ENCODE assay signal across 22 cellular contexts in the genomic region with DNA sequence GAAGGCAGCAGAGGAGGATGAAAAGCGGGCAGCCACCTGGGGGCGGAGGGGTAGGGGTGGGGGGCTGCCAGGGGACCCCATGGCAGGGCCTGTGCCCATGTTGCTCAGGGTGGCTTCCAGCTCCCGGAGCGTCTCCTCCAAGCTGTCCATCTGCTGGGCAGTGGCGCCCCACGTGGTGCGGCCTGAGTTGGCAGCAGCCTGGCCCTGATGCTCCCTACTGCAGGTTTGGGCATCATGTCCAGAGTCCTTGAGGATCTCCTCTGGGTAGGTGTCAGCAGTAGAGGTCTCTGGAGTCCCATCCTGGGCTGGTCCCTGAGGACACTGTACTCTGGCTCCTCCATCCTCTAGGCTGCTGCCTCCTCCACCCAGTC.
DNase-seq lines count a peak whose midpoint lies in the region; ATAC-seq, FAIRE-seq and TF ChIP-seq lines count a peak whose summit lies in the region.
"Had no signal": no experiment of that assay in that cellular context is flagged by ENCODE, and none has a peak within 500 bp of the region (broad histone marks: within the 10 kb centered on the region; RNA-seq: fewer than 3 reads in every experiment).

No MANE protein-coding gene starts in this region.

- H3K36me3 ChIP-seq in HepG2 (replicated peaks in 1 of 2; ENCODE audit: control insufficient read depth in 1 of 2, insufficient read depth in 2 of 2, low read length in 2 of 2) = no peaks in the 10 kb centered on the region
- no peaks in the 10 kb centered on the region for H3K36me3 ChIP-seq in right lobe of liver
- H3K36me3 ChIP-seq in naive thymus-derived CD4-positive, alpha-beta T cell (ENCODE audit: control insufficient read depth in 2 of 3, insufficient read depth in 3 of 3, low read length in 3 of 3) = no peaks in the 10 kb centered on the region
- H3K36me3 ChIP-seq: Peyer's patch had no signal

- no peak for DNase-seq in HepG2 (ENCODE audit: low spot score)
- DNase-seq in right lobe of liver = no peak
- peak; percentile 43 for DNase-seq in WTC11 (ENCODE audit: low spot score)
- no peak for DNase-seq in naive thymus-derived CD4-positive, alpha-beta T cell
- DNase-seq in kidney glomerular epithelial cell (lab: John Stamatoyannopoulos, UW) = no peak
- DNase-seq in nucleus accumbens (lab: John Stamatoyannopoulos, UW) = no peak
- DNase-seq in HCEC 1CT = no peak
- DNase-seq: 8988T; AML-193; CD8-positive, alpha-beta T cell; DND-41; GM23248; NCI-H1105; NCI-H146; NCI-H2029; NCI-H510A treated with DMSO at 0.1 percent for 48 hours; NCI-H748 treated with DMSO at 0.1 percent for 48 hours; SK-N-SH had no signal

- H3K27ac Mint-ChIP-seq in WTC11 = no peak overlapping the region
- no peak overlapping the region for H3K27ac Mint-ChIP-seq in naive thymus-derived CD4-positive, alpha-beta T cell
- H3K27ac Mint-ChIP-seq: CD8-positive, alpha-beta T cell had no signal

- TF ChIP-seq POLR2A in HepG2 (IDR thresholded peaks at IDR 0.05; ENCODE audit: insufficient read depth in 1 of 2, low read depth in 2 of 2, low read length in 2 of 2) (no peak), right lobe of liver (IDR thresholded peaks at IDR 0.05) (no peak)

- WGBS in HepG2 (ENCODE audit: low lambda C conversion rate) = 68% methylated on average over 2 of the region's 7 CpGs
- WGBS in right lobe of liver (ENCODE audit: insufficient coverage, low coverage, low lambda C conversion rate, missing lambda C conversion rate) = no CpG with 5 or more reads among the region's 7 CpGs

- no peaks in the 10 kb centered on the region for H3K9me3 Mint-ChIP-seq in WTC11
- H3K9me3 Mint-ChIP-seq in naive thymus-derived CD4-positive, alpha-beta T cell = peaks cover 0 to 2% (median 0%) of the 10 kb centered on the region in 11 donors
- H3K9me3 Mint-ChIP-seq: CD8-positive, alpha-beta T cell had no signal

- H3K79me2 ChIP-seq in HepG2 (ENCODE audit: insufficient read depth, low read length) = no peaks in the 10 kb centered on the region

- peaks cover 4 to 33% of the 10 kb centered on the region in 2 experiments; a peak in 4 of 5 replicates for H3K27me3 ChIP-seq in HepG2 (ENCODE audit: control insufficient read depth in 1 of 2, insufficient read depth in 2 of 2, low read length in 2 of 2)
- H3K27me3 ChIP-seq in right lobe of liver = no peaks in the 10 kb centered on the region
- no peaks in the 10 kb centered on the region for H3K27me3 ChIP-seq in naive thymus-derived CD4-positive, alpha-beta T cell (ENCODE audit: control insufficient read depth in 2 of 2, insufficient read depth in 2 of 2, low read length in 2 of 2)
- H3K27me3 ChIP-seq: Peyer's patch had no signal

- ATAC-seq in HepG2 (peak; percentile 31), right lobe of liver (no peak), WTC11 (peak; percentile 20; the same call in 1 of the 2 replicates)
- ATAC-seq in naive thymus-derived CD4-positive, alpha-beta T cell = peak; percentile 24
- ATAC-seq: CD8-positive, alpha-beta T cell; Right ventricle myocardium inferior had no signal

- CTCF ChIA-PET in HepG2 (lab: Yijun Ruan, JAX; ENCODE audit: low intra/inter-chr PET ratio, low total read pairs) (no interaction called here), WTC11 (lab: Charles Lee) (interaction anchor here (1.0 to 19.6 kb wide), 15 partner anchors 10 to 123 kb away, joined by 3 to 341 read pairs (median 5); no protein-coding TSS in a partner anchor)
- CTCF ChIA-PET in naive thymus-derived CD4-positive, alpha-beta T cell (lab: Charles Lee) = no interaction called here

- TF ChIP-seq CTCF in HepG2 (CRISPR knock-in tag; IDR thresholded peaks at IDR 0.05) = no peak; the same call in 1 of the 2 replicates
- TF ChIP-seq CTCF in right lobe of liver (IDR thresholded peaks at IDR 0.05) = no peak
- no peak for TF ChIP-seq CTCF in WTC11 (IDR thresholded peaks at IDR 0.05)

- H3K9ac ChIP-seq in HepG2 (ENCODE audit: insufficient read depth, low read depth, low read length) = no peak overlapping the region
- H3K9ac ChIP-seq: GM23248, SK-N-SH had no signal

- H3K27me3 Mint-ChIP-seq in WTC11 (ENCODE audit: low read depth) = peaks cover 2% of the 10 kb centered on the region; the same call in 1 of the 2 replicates
- peaks cover 0 to 13% (median 0%) of the 10 kb centered on the region in 5 donors for H3K27me3 Mint-ChIP-seq in naive thymus-derived CD4-positive, alpha-beta T cell

- FAIRE-seq in HepG2 (lab: Jason Lieb, UNC) = no peak
- FAIRE-seq: GM12892, GM18507 had no signal

- H3K4me3 Mint-ChIP-seq in WTC11 = no peak overlapping the region
- no peak overlapping the region for H3K4me3 Mint-ChIP-seq in naive thymus-derived CD4-positive, alpha-beta T cell
- H3K4me3 Mint-ChIP-seq: CD8-positive, alpha-beta T cell had no signal

- BruUV-seq in HepG2 (replicated peaks; lab: Mats Ljungman, UMichigan) = no TSS peak

- in situ Hi-C loops in HepG2 (cut with HindIII; ENCODE audit: extremely low pct_ligation_motif_present, low pct_unique_long_range_greater_than_20kb) = no loop called here

- TF ChIP-seq EP300 in HepG2 (IDR thresholded peaks at IDR 0.05; ENCODE audit: low read depth in 2 of 2, low read length in 2 of 2) (no peak), HepG2 (CRISPR knock-in tag; IDR thresholded peaks at IDR 0.05; ENCODE audit: borderline replicate concordance) (no peak)

- TF ChIP-seq RAD21 in HepG2 (CRISPR knock-in tag; IDR thresholded peaks at IDR 0.05) = no peak

- intact Hi-C loops in HepG2 (cut with micrococcal nuclease; ENCODE audit: unreplicated experiment) (no loop called here), right lobe of liver (cut with DNase I) (no loop called here)
- intact Hi-C loops in naive thymus-derived CD4-positive, alpha-beta T cell (cut with micrococcal nuclease) = no loop called here

- no peak overlapping the region for H3K4me2 ChIP-seq in HepG2 (ENCODE audit: low read depth, low read length)
- H3K4me2 ChIP-seq: SK-N-SH had no signal

- H3K36me3 Mint-ChIP-seq in WTC11 = no peaks in the 10 kb centered on the region
- H3K36me3 Mint-ChIP-seq in naive thymus-derived CD4-positive, alpha-beta T cell = no peaks in the 10 kb centered on the region
- H3K36me3 Mint-ChIP-seq: CD8-positive, alpha-beta T cell had no signal

- H3K4me1 ChIP-seq in HepG2 (ENCODE audit: insufficient read depth, low read length) = peaks cover 16% of the 10 kb centered on the region
- no peaks in the 10 kb centered on the region for H3K4me1 ChIP-seq in right lobe of liver
- H3K4me1 ChIP-seq in naive thymus-derived CD4-positive, alpha-beta T cell (ENCODE audit: control insufficient read depth in 2 of 2, insufficient read depth in 2 of 2, low read length in 2 of 2) = no peaks in the 10 kb centered on the region
- H3K4me1 ChIP-seq: Peyer's patch had no signal

- 0 out of 2 replicates have a peak, but pooled peaks cover 4% of the 10 kb centered on the region for H4K20me1 ChIP-seq in HepG2 (ENCODE audit: insufficient read depth, low read length)

- POLR2A ChIA-PET in HepG2 (lab: Yijun Ruan, JAX) = interaction anchor here (1.0 to 1.7 kb wide), 2 partner anchors 13 to 174 kb away, joined by 3 to 5 read pairs; no protein-coding TSS in a partner anchor
- POLR2A ChIA-PET in WTC11 (lab: Charles Lee) = interaction anchor here (1.6 kb wide), 1 partner anchor 36 kb away, joined by 6 read pairs; no protein-coding TSS in a partner anchor
- POLR2A ChIA-PET in naive thymus-derived CD4-positive, alpha-beta T cell (lab: Charles Lee) = no interaction called here

- H3K4me1 Mint-ChIP-seq in WTC11 = peaks cover 18% of the 10 kb centered on the region
- no peaks in the 10 kb centered on the region for H3K4me1 Mint-ChIP-seq in naive thymus-derived CD4-positive, alpha-beta T cell

- H2AFZ ChIP-seq in HepG2 (ENCODE audit: low read length) = no peak overlapping the region
- H2AFZ ChIP-seq: GM23248 had no signal

- H3K4me3 ChIP-seq in HepG2 (replicated peaks in 1 of 3; ENCODE audit: insufficient read depth in 1 of 3, low read depth in 2 of 3, low read length in 3 of 3) = no peak overlapping the region
- H3K4me3 ChIP-seq in right lobe of liver = no peak overlapping the region
- H3K4me3 ChIP-seq in naive thymus-derived CD4-positive, alpha-beta T cell (ENCODE audit: low read length) = no peak overlapping the region
- H3K4me3 ChIP-seq: GM23248, Peyer's patch had no signal

- H3K27ac ChIP-seq in HepG2 (ENCODE audit: extremely low read length, insufficient read depth, low read length) (no peak overlapping the region), right lobe of liver (no peak overlapping the region)
- no peak overlapping the region for H3K27ac ChIP-seq in naive thymus-derived CD4-positive, alpha-beta T cell (ENCODE audit: low read depth, low read length)
- H3K27ac ChIP-seq: GM23248, Peyer's patch had no signal

- H3K9me3 ChIP-seq in HepG2 (ENCODE audit: low read length) = no peaks in the 10 kb centered on the region
- H3K9me3 ChIP-seq in right lobe of liver = no peaks in the 10 kb centered on the region
- no peaks in the 10 kb centered on the region for H3K9me3 ChIP-seq in naive thymus-derived CD4-positive, alpha-beta T cell (ENCODE audit: control insufficient read depth in 2 of 3, low read length in 3 of 3)
- H3K9me3 ChIP-seq: Peyer's patch, SK-N-SH had no signal

TF ChIP-seq in HepG2, 621 proteins besides CTCF, POLR2A, EP300 and RAD21:
- TF ChIP-seq HNRNPL (IDR thresholded peaks at IDR 0.05; ENCODE audit: low read depth, low read length) = 0 out of 2 replicates have a peak, but pooled peaks have one; percentile 17
- no peak for TF ChIP-seq ZNF773 (CRISPR knock-in tag; IDR thresholded peaks at IDR 0.05; ENCODE audit: borderline replicate concordance)
- TF ChIP-seq STAG1 (CRISPR knock-in tag; IDR thresholded peaks at IDR 0.05) = peak; percentile 31; the same call in 1 of the 2 replicates

TF ChIP-seq in WTC11, 78 proteins besides CTCF, POLR2A, EP300 and RAD21 (continues in another document):
- no peak for TF ChIP-seq MXD4 (CRISPR knock-in tag; IDR thresholded peaks at IDR 0.05; ENCODE audit: borderline replicate concordance)
- no peak for TF ChIP-seq ETV6 (CRISPR knock-in tag; IDR thresholded peaks at IDR 0.05)
- TF ChIP-seq, protein P1, sequence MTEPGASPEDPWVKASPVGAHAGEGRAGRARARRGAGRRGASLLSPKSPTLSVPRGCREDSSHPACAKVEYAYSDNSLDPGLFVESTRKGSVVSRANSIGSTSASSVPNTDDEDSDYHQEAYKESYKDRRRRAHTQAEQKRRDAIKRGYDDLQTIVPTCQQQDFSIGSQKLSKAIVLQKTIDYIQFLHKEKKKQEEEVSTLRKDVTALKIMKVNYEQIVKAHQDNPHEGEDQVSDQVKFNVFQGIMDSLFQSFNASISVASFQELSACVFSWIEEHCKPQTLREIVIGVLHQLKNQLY (CRISPR knock-in tag; IDR thresholded peaks at IDR 0.05) = no peak
- TF ChIP-seq, protein P2, sequence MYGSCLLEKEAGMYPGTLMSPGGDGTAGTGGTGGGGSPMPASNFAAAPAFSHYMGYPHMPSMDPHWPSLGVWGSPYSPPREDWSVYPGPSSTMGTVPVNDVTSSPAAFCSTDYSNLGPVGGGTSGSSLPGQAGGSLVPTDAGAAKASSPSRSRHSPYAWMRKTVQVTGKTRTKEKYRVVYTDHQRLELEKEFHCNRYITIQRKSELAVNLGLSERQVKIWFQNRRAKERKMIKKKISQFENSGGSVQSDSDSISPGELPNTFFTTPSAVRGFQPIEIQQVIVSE (CRISPR knock-in tag; IDR thresholded peaks at IDR 0.05; ENCODE audit: borderline replicate concordance) = no peak
- TF ChIP-seq, protein P3, sequence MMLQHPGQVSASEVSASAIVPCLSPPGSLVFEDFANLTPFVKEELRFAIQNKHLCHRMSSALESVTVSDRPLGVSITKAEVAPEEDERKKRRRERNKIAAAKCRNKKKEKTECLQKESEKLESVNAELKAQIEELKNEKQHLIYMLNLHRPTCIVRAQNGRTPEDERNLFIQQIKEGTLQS (CRISPR knock-in tag; conservative IDR thresholded peaks at IDR 0.05) = no peak

Comparison
In these comparisons a context has a peak if more than half of its experiments do, and no peak if none do; other contexts are left out.
1. ATAC-seq: peak in HepG2 (single experiment), WTC11 (single experiment) and naive thymus-derived CD4-positive, alpha-beta T cell (single experiment); none in right lobe of liver (0 of 4).